ENCODE assay signal across 20 cellular contexts in genomic region chr2:237408280-237408679, GRCh38. TPM values are rescaled to one million over a fixed set of nuclear protein-coding genes. Genes with fewer than 3 reads are reported as not detected.
A peak's percentile ranks its signal among the peaks of the same experiment; 100 is the strongest.
DNase-seq lines count a peak whose midpoint lies in the region; ATAC-seq, FAIRE-seq and TF ChIP-seq lines count a peak whose summit lies in the region.
"Had no signal": no experiment of that assay in that cellular context is flagged by ENCODE, and none has a peak within 500 bp of the region (broad histone marks: within the 10 kb centered on the region; RNA-seq: fewer than 3 reads in every experiment).

No MANE protein-coding gene starts in this region.

- H3K4me3 ChIP-seq in IMR-90 (ENCODE audit: insufficient read depth, low read depth, low read length) (peak overlapping the region; percentile 4), thyroid gland (replicated peaks in 1 of 3) (no peak overlapping the region)

- H2BK15ac ChIP-seq in IMR-90 (ENCODE audit: low read depth, low read length) = no peak overlapping the region

- peak overlapping the region; percentile 61 for H3K56ac ChIP-seq in IMR-90 (ENCODE audit: extremely low read depth, insufficient read depth, low read length)

- CTCF ChIA-PET in IMR-90 (lab: Yijun Ruan, JAX) = interaction anchor here (1.5 kb wide), 1 partner anchor 243 kb away, joined by 7 read pairs; no protein-coding TSS in a partner anchor

- H2AK9ac ChIP-seq in IMR-90 (replicated peaks; ENCODE audit: low read depth, low read length, poor library complexity) = no peak overlapping the region

- H4K20me1 ChIP-seq in IMR-90 (ENCODE audit: insufficient read depth, low read length) = peaks cover 100% of the 10 kb centered on the region

- peaks cover 76% of the 10 kb centered on the region for H3K4me1 Mint-ChIP-seq in nephron
- H3K4me1 Mint-ChIP-seq: neural crest cell; stimulated activated memory B cell treated with anti-CD40 and anti-IgM and Interleukin-4, amounts not matched to agents 10 μg/mL and 1 μg/mL and 100 μg/mL, for 72 hours had no signal

- WGBS in IMR-90 (ENCODE audit: extremely low coverage in 2 of 2, insufficient read length in 1 of 2), 2 experiments = 39% methylated on average over 6 of the region's 8 CpGs; no CpG with 5 or more reads in 1 of the 2 experiments
- 57 to 73% methylated on average over 8 of the region's 8 CpGs for WGBS in thyroid gland, 2 donors

- TF ChIP-seq RAD21 in IMR-90 (IDR thresholded peaks at IDR 0.05; ENCODE audit: low read length) = no peak

- peaks cover 22% of the 10 kb centered on the region for H3K4me1 ChIP-seq in IMR-90 (ENCODE audit: control insufficient read depth, insufficient read depth, low read length)
- H3K4me1 ChIP-seq in thyroid gland = no peaks in the 10 kb centered on the region
- H3K4me1 ChIP-seq: Caco-2 had no signal

- FAIRE-seq in urothelium cell line (lab: Jason Lieb, UNC) = no peak
- FAIRE-seq: bronchial epithelial cell, GM19239, HTR-8/SVneo, islet of Langerhans had no signal

- in situ Hi-C loops in IMR-90 (cut with MboI; ENCODE audit: low sequenced_read_pairs) = no loop called here

- peak overlapping the region; percentile 35; the same call in 1 of the 2 replicates for H3K9ac ChIP-seq in IMR-90 (ENCODE audit: low read depth, low read length)

- H3K27ac ChIP-seq in IMR-90 (ENCODE audit: insufficient read depth, low read length) = peak overlapping the region; percentile 61
- peak overlapping the region in 2 of 3 donors; percentile 39 to 51 for H3K27ac ChIP-seq in thyroid gland

- H3K9me3 ChIP-seq in IMR-90 (ENCODE audit: control insufficient read depth, insufficient read depth, low read length) (no peaks in the 10 kb centered on the region), thyroid gland (no peaks in the 10 kb centered on the region)
- H3K9me3 ChIP-seq: Caco-2 had no signal

- peaks cover 18% of the 10 kb centered on the region for H3K9me1 ChIP-seq in IMR-90 (ENCODE audit: insufficient read depth, low read length)

- H2AK5ac ChIP-seq in IMR-90 (ENCODE audit: low read depth, low read length) = 0 out of 2 replicates have a peak overlapping the region, but pooled peaks have one; percentile 9

- peak overlapping the region; percentile 54; the same call in 1 of the 2 replicates for H4K91ac ChIP-seq in IMR-90 (ENCODE audit: insufficient read depth, low read depth, low read length)

- intact Hi-C loops in IMR-90 (cut with micrococcal nuclease) (no loop called here), thyroid gland (cut with DNase I) (no loop called here)

- H3K36me3 Mint-ChIP-seq in nephron (ENCODE audit: low read depth) = peaks cover 5% of the 10 kb centered on the region
- H3K36me3 Mint-ChIP-seq: stimulated activated memory B cell treated with anti-CD40 and anti-IgM and Interleukin-4, amounts not matched to agents 10 μg/mL and 1 μg/mL and 100 μg/mL, for 72 hours had no signal

- H4K8ac ChIP-seq in IMR-90 (ENCODE audit: low read depth in 2 of 2, low read length in 2 of 2) = peak overlapping the region; percentile 52 to 79

- BruUV-seq in IMR-90 (replicated peaks; lab: Mats Ljungman, UMichigan) = no TSS peak

- peak overlapping the region in 1 of 3 experiments; percentile 60 for H3K4me3 Mint-ChIP-seq in nephron
- H3K4me3 Mint-ChIP-seq: activated T-cell treated with anti-CD3 and anti-CD28 coated beads, Interleukin-2, amount 50 U/mL, for 72 hours; neural crest cell; stimulated activated memory B cell treated with anti-CD40 and anti-IgM and Interleukin-4, amounts not matched to agents 10 μg/mL and 1 μg/mL and 100 μg/mL, for 72 hours had no signal

- H3K36me3 ChIP-seq in IMR-90 (ENCODE audit: control insufficient read depth, insufficient read depth, low read length) (peaks cover 52% of the 10 kb centered on the region), thyroid gland (peaks cover 0 to 2% of the 10 kb centered on the region in 2 donors)

- H3K4ac ChIP-seq in IMR-90 (ENCODE audit: low read depth, low read length) = peak overlapping the region; percentile 34

- peaks cover 0 to 8% of the 10 kb centered on the region in 2 experiments; a peak in 1 of 4 replicates for H3K79me1 ChIP-seq in IMR-90 (ENCODE audit: low read depth in 1 of 2, low read length in 2 of 2)

- TF ChIP-seq CTCF in IMR-90 (conservative IDR thresholded peaks at IDR 0.05; ENCODE audit: low read depth, low read length) (no peak), nephron (IDR thresholded peaks at IDR 0.05; ENCODE audit: unreplicated experiment in 3 of 3) (no peak), thyroid gland (IDR thresholded peaks at IDR 0.05) (no peak)

- H3K18ac ChIP-seq in IMR-90 (ENCODE audit: low read depth, low read length) = no peak overlapping the region; the same call in 1 of the 2 replicates

- H2BK5ac ChIP-seq in IMR-90 (ENCODE audit: low read depth, low read length, poor library complexity, severe bottlenecking) = peak overlapping the region; percentile 71

- H3K14ac ChIP-seq in IMR-90 (replicated peaks; ENCODE audit: low read depth, low read length) = peak overlapping the region; percentile 67

- H3K27me3 ChIP-seq in IMR-90 (ENCODE audit: control insufficient read depth, insufficient read depth, low read length) (no peaks in the 10 kb centered on the region), thyroid gland (no peaks in the 10 kb centered on the region)

- POLR2A ChIA-PET in IMR-90 (lab: Charles Lee; ENCODE audit: unreplicated experiment) = interaction anchor here (0.9 kb wide), 1 partner anchor 48 kb away, joined by 3 read pairs; no protein-coding TSS in a partner anchor

- peaks cover 5% of the 10 kb centered on the region for H3K27me3 Mint-ChIP-seq in nephron (ENCODE audit: low read depth)

- H3K27ac Mint-ChIP-seq in nephron = peak overlapping the region in 2 of 3 experiments; percentile 63 to 86
- H3K27ac Mint-ChIP-seq: activated T-cell treated with anti-CD3 and anti-CD28 coated beads, Interleukin-2, amount 50 U/mL, for 72 hours; stimulated activated memory B cell treated with anti-CD40 and anti-IgM and Interleukin-4, amounts not matched to agents 10 μg/mL and 1 μg/mL and 100 μg/mL, for 72 hours had no signal

- H2AFZ ChIP-seq in IMR-90 (replicated peaks; ENCODE audit: low read length, poor library complexity) = peak overlapping the region; percentile 52

- H2BK20ac ChIP-seq in IMR-90 (ENCODE audit: low read depth, low read length) = no peak overlapping the region

- dilution Hi-C loops in IMR-90 (cut with HindIII; ENCODE audit: low sequenced_read_pairs, unreplicated experiment) = no loop called here

- H2BK120ac ChIP-seq in IMR-90 (ENCODE audit: low read depth, low read length) = peak overlapping the region; percentile 59

- peak overlapping the region; percentile 46; the same call in 1 of the 2 replicates for H4K5ac ChIP-seq in IMR-90 (ENCODE audit: low read depth, low read length)

- TF ChIP-seq POLR2A in IMR-90 (IDR thresholded peaks at IDR 0.05; ENCODE audit: low read depth, low read length) (0 out of 2 replicates have a peak, but pooled peaks have one; percentile 23), thyroid gland (IDR thresholded peaks at IDR 0.05) (no peak)

- no peaks in the 10 kb centered on the region for H3K9me3 Mint-ChIP-seq in nephron
- H3K9me3 Mint-ChIP-seq: activated T-cell treated with anti-CD3 and anti-CD28 coated beads, Interleukin-2, amount 50 U/mL, for 72 hours; neural crest cell; stimulated activated memory B cell treated with anti-CD40 and anti-IgM and Interleukin-4, amounts not matched to agents 10 μg/mL and 1 μg/mL and 100 μg/mL, for 72 hours had no signal

- ATAC-seq in IMR-90 (ENCODE audit: low read depth) (no peak; the same call in 1 of the 2 replicates), HG03196 (IDR thresholded peaks at IDR 0.05; ENCODE audit: unreplicated experiment) (no peak)
- ATAC-seq: activated T-cell treated with anti-CD3 and anti-CD28 coated beads, Interleukin-2, amount 50 U/mL, for 72 hours; stimulated activated memory B cell treated with anti-CD40 and anti-IgM and Interleukin-4, amounts not matched to agents 10 μg/mL and 1 μg/mL and 100 μg/mL, for 72 hours had no signal

- H3K4me2 ChIP-seq in IMR-90 (ENCODE audit: low read depth, low read length) = peak overlapping the region; percentile 59

- DNase-seq in IMR-90 (peak; percentile 66), fibroblast of gingiva (ENCODE audit: low read depth) (peak; percentile 62), thyroid gland (no peak), NCI-H1048 (lab: John Stamatoyannopoulos, UW) (no peak), globus pallidus (ENCODE audit: low spot score) (no peak), urothelium cell line (ENCODE audit: low spot score) (no peak)
- DNase-seq: activated CD4-positive, CD25-positive, alpha-beta regulatory T cell treated with anti-CD3 and anti-CD28 coated beads, Interleukin-2, amount 50 U/mL, for 72 hours; activated T-cell treated with anti-CD3 and anti-CD28 coated beads, Interleukin-2, amount 50 U/mL, for 72 hours; Caco-2; H7; NCI-H1694; stimulated activated CD4-positive, alpha-beta T cell treated with anti-CD3 and anti-CD28 coated beads, Interleukin-2, amount 100 ng/mL, for 24 hours had no signal

- H3K23ac ChIP-seq in IMR-90 (ENCODE audit: low read depth, low read length) = peak overlapping the region; percentile 55

TF ChIP-seq in IMR-90, 13 proteins besides CTCF, POLR2A, EP300 and RAD21:
- TF ChIP-seq RCOR1 (IDR thresholded peaks at IDR 0.05; ENCODE audit: insufficient replicate concordance, low read length) (no peak), MAFK (IDR thresholded peaks at IDR 0.05; ENCODE audit: low read depth, low read length) (peak; percentile 81), RFX5 (IDR thresholded peaks at IDR 0.05; ENCODE audit: low read depth, low read length) (no peak), MAZ (IDR thresholded peaks at IDR 0.05; ENCODE audit: borderline replicate concordance, low read depth, low read length) (no peak), MXI1 (IDR thresholded peaks at IDR 0.05; ENCODE audit: borderline replicate concordance, low read depth, low read length) (no peak), CEBPB (IDR thresholded peaks at IDR 0.05; ENCODE audit: low read depth, low read length) (no peak), SMC3 (IDR thresholded peaks at IDR 0.05; ENCODE audit: low read depth, low read length) (no peak), BHLHE40 (IDR thresholded peaks at IDR 0.05; ENCODE audit: low read depth, low read length) (no peak), NFE2L2 (IDR thresholded peaks at IDR 0.05; ENCODE audit: low read depth, low read length) (no peak)

RNA-seq across cellular contexts. Expression of gene COL6A3, which starts 5.7 kb away (rescaled TPM):
- 1,501 and 1,855 TPM in 2 replicates for total RNA-seq in IMR-90 (2012; rRNA removed)
- 798 and 964 TPM in 2 replicates for polyA plus RNA-seq in IMR-90 (2012; rRNA removed)
- 520 and 674 TPM in 2 replicates for polyA plus RNA-seq in IMR-90 (2012; cell fraction: cytosol; rRNA removed)
- polyA plus RNA-seq in IMR-90 (2012; cell fraction: nucleus; rRNA removed; ENCODE audit: low replicate concordance) = 700 and 999 TPM in 2 replicates
- 100 to 1,000 TPM in 3 of 4 donors, 10 to 100 TPM in 1; 82.6 to 168 (median 146) TPM for total RNA-seq in thyroid gland

Comparison
In these comparisons a context has a peak if more than half of its experiments do, and no peak if none do; other contexts are left out.
1. DNase-seq: peak in IMR-90 (single experiment) and fibroblast of gingiva (single experiment); none in thyroid gland (0 of 2), NCI-H1048 (single experiment), globus pallidus (single experiment) and urothelium cell line (single experiment).